ENCODE assay signal across 9 cellular contexts in the genomic region with DNA sequence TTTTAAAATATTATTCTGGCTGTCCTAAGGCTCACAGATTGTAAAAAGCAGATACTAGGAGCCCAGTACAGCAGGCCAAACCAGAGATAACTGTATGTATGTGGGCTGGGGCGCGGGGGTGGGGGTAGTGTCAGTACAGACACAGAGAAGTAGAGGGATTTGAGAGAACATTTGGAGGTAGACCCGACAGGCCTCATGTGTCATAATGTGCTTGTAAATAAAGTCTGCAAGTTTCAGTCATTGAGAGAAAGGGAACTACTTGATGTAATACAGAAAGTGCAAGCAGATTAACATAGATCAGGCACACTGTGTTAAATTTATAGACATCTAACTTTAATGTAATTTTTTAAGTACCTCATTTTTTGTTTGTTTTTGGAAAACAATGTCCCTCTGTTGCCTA. TPM values are rescaled to one million over a fixed set of nuclear protein-coding genes. Genes with fewer than 3 reads are reported as not detected.
A peak's percentile ranks its signal among the peaks of the same experiment; 100 is the strongest.
DNase-seq lines count a peak whose midpoint lies in the region; ATAC-seq and TF ChIP-seq lines count a peak whose summit lies in the region.
"Had no signal": no experiment of that assay in that cellular context is flagged by ENCODE, and none has a peak within 500 bp of the region (broad histone marks: within the 10 kb centered on the region; RNA-seq: fewer than 3 reads in every experiment).

No MANE protein-coding gene starts in this region.

- DNase-seq in activated effector memory CD4-positive, alpha-beta T cell treated with anti-CD3 and anti-CD28 coated beads, Interleukin-2, amount 50 U/mL, for 16 hours: peak; percentile 83
- no peak for DNase-seq in activated effector memory CD4-positive, alpha-beta T cell treated with Interleukin-2 at 50 U/mL for 16 hours
- DNase-seq in activated T-cell treated with anti-CD3 and anti-CD28 coated beads, Interleukin-2, amount 50 U/mL, for 72 hours: peak; percentile 72 to 76
- DNase-seq in GM03348 (ENCODE audit: low spot score) (no peak), dorsolateral prefrontal cortex (no peak)
- DNase-seq in effector memory CD4-positive, alpha-beta T cell: no peak

- H3K4me1 Mint-ChIP-seq in activated T-cell treated with anti-CD3 and anti-CD28 coated beads, Interleukin-2, amount 50 U/mL, for 72 hours (ENCODE audit: low read depth): peaks cover 65% of the 10 kb centered on the region
- H3K4me1 Mint-ChIP-seq in stimulated activated naive CD8-positive, alpha-beta T cell treated with anti-CD3 and anti-CD28 coated beads, Interleukin-15, Interleukin-2, amounts not matched to agents 100 ng/mL and 50 ng/mL, for 24 hours (ENCODE audit: low read depth): peaks cover 61% of the 10 kb centered on the region

- ATAC-seq in HG03135 (IDR thresholded peaks at IDR 0.05; ENCODE audit: unreplicated experiment): peak; percentile 76
- peak; percentile 72 to 73 for ATAC-seq in activated T-cell treated with anti-CD3 and anti-CD28 coated beads, Interleukin-2, amount 50 U/mL, for 72 hours (replicated peaks in 1 of 2)

- no peaks in the 10 kb centered on the region for H3K4me1 ChIP-seq in effector memory CD4-positive, alpha-beta T cell (ENCODE audit: control insufficient read depth, insufficient read depth, low read length, poor library complexity, severe bottlenecking)

- H3K9me3 Mint-ChIP-seq in activated T-cell treated with anti-CD3 and anti-CD28 coated beads, Interleukin-2, amount 50 U/mL, for 72 hours: no peaks in the 10 kb centered on the region
- no peaks in the 10 kb centered on the region for H3K9me3 Mint-ChIP-seq in stimulated activated naive CD8-positive, alpha-beta T cell treated with anti-CD3 and anti-CD28 coated beads, Interleukin-15, Interleukin-2, amounts not matched to agents 100 ng/mL and 50 ng/mL, for 24 hours

- no peaks in the 10 kb centered on the region for H3K36me3 Mint-ChIP-seq in activated T-cell treated with anti-CD3 and anti-CD28 coated beads, Interleukin-2, amount 50 U/mL, for 72 hours (ENCODE audit: insufficient read depth in 2 of 2)
- H3K36me3 Mint-ChIP-seq in stimulated activated naive CD8-positive, alpha-beta T cell treated with anti-CD3 and anti-CD28 coated beads, Interleukin-15, Interleukin-2, amounts not matched to agents 100 ng/mL and 50 ng/mL, for 24 hours (ENCODE audit: low read depth): no peaks in the 10 kb centered on the region

- no peaks in the 10 kb centered on the region for H3K9me3 ChIP-seq in effector memory CD4-positive, alpha-beta T cell (ENCODE audit: control insufficient read depth, low read length)
- H3K9me3 ChIP-seq: SJSA1 had no signal

- no peak for TF ChIP-seq CTCF in dorsolateral prefrontal cortex (IDR thresholded peaks at IDR 0.05 in 54 of 56, conservative IDR thresholded peaks at IDR 0.05 in 2 of 56; ENCODE audit: low read depth in 1 of 56, partially characterized antibody in 56 of 56)

- intact Hi-C loops in dorsolateral prefrontal cortex (cut with DNase I): no loop called here

- H3K27ac Mint-ChIP-seq in activated T-cell treated with anti-CD3 and anti-CD28 coated beads, Interleukin-2, amount 50 U/mL, for 72 hours: peak overlapping the region; percentile 88
- H3K27ac Mint-ChIP-seq in stimulated activated naive CD8-positive, alpha-beta T cell treated with anti-CD3 and anti-CD28 coated beads, Interleukin-15, Interleukin-2, amounts not matched to agents 100 ng/mL and 50 ng/mL, for 24 hours: peak overlapping the region; percentile 91

- no peaks in the 10 kb centered on the region for H3K27me3 Mint-ChIP-seq in activated T-cell treated with anti-CD3 and anti-CD28 coated beads, Interleukin-2, amount 50 U/mL, for 72 hours (ENCODE audit: low read depth)
- no peaks in the 10 kb centered on the region for H3K27me3 Mint-ChIP-seq in stimulated activated naive CD8-positive, alpha-beta T cell treated with anti-CD3 and anti-CD28 coated beads, Interleukin-15, Interleukin-2, amounts not matched to agents 100 ng/mL and 50 ng/mL, for 24 hours

- H3K4me3 ChIP-seq in effector memory CD4-positive, alpha-beta T cell (ENCODE audit: insufficient read depth, low read depth, low read length, poor library complexity, severe bottlenecking): no peak overlapping the region
- H3K4me3 ChIP-seq in dorsolateral prefrontal cortex: no peak overlapping the region
- H3K4me3 ChIP-seq: SJSA1 had no signal

- H3K36me3 ChIP-seq in effector memory CD4-positive, alpha-beta T cell (ENCODE audit: control insufficient read depth, insufficient read depth, low read length): no peaks in the 10 kb centered on the region
- H3K36me3 ChIP-seq: SJSA1 had no signal

- no peaks in the 10 kb centered on the region for H3K27me3 ChIP-seq in effector memory CD4-positive, alpha-beta T cell (replicated peaks; ENCODE audit: control insufficient read depth, insufficient read depth, low read length, poor library complexity, severe bottlenecking)
- H3K27me3 ChIP-seq in dorsolateral prefrontal cortex: no peaks in the 10 kb centered on the region
- H3K27me3 ChIP-seq: SJSA1 had no signal

- no peak overlapping the region for H3K27ac ChIP-seq in effector memory CD4-positive, alpha-beta T cell (ENCODE audit: insufficient read depth, low read length, poor library complexity, severe bottlenecking)
- no peak overlapping the region for H3K27ac ChIP-seq in dorsolateral prefrontal cortex
- H3K27ac ChIP-seq: SJSA1 had no signal

- H3K4me3 Mint-ChIP-seq in activated T-cell treated with anti-CD3 and anti-CD28 coated beads, Interleukin-2, amount 50 U/mL, for 72 hours: peak overlapping the region; percentile 80 to 91
- H3K4me3 Mint-ChIP-seq in stimulated activated naive CD8-positive, alpha-beta T cell treated with anti-CD3 and anti-CD28 coated beads, Interleukin-15, Interleukin-2, amounts not matched to agents 100 ng/mL and 50 ng/mL, for 24 hours: peak overlapping the region; percentile 39

RNA-seq across cellular contexts. Expression of gene POLI, which starts 7.4 kb away (rescaled TPM):
- 10 to 100 TPM; 29.5 to 30.8 TPM for total RNA-seq in activated T-cell treated with anti-CD3 and anti-CD28 coated beads, Interleukin-2, amount 50 U/mL, for 72 hours
- 10 to 100 TPM; 29.3 to 71.2 (median 44.8) TPM for total RNA-seq in dorsolateral prefrontal cortex

RNA-seq across cellular contexts. Expression of gene MBD2, which starts 37.4 kb away (rescaled TPM):
- total RNA-seq in activated T-cell treated with anti-CD3 and anti-CD28 coated beads, Interleukin-2, amount 50 U/mL, for 72 hours: 100 to 1,000 TPM; 206 to 207 TPM
- total RNA-seq in dorsolateral prefrontal cortex: 10 to 100 TPM; 22.9 to 55.8 (median 36.4) TPM

Comparison
In these comparisons a context has a peak if more than half of its experiments do, and no peak if none do; other contexts are left out.
1. DNase-seq: peak in activated effector memory CD4-positive, alpha-beta T cell treated with anti-CD3 and anti-CD28 coated beads, Interleukin-2, amount 50 U/mL, for 16 hours (single experiment) and activated T-cell treated with anti-CD3 and anti-CD28 coated beads, Interleukin-2, amount 50 U/mL, for 72 hours (2 of 2); none in activated effector memory CD4-positive, alpha-beta T cell treated with Interleukin-2 at 50 U/mL for 16 hours (single experiment), GM03348 (single experiment), effector memory CD4-positive, alpha-beta T cell (0 of 3) and dorsolateral prefrontal cortex (0 of 10).